10 cellular contexts compared by ENCODE assay signal in genomic region chr10:54130394-54130793, GRCh38.
"Had no signal": no experiment of that assay in that cellular context is flagged by ENCODE, and none has a peak within 500 bp of the region (broad histone marks: within the 10 kb centered on the region; RNA-seq: fewer than 3 reads in every experiment).

No MANE protein-coding gene starts in this region.

- H3K27ac Mint-ChIP-seq: HFFc6, IgD-negative memory B cell had no signal

- H3K27me3 Mint-ChIP-seq: IgD-negative memory B cell had no signal

- H3K27ac ChIP-seq: HL-60, KMS-11 had no signal

- H3K4me3 Mint-ChIP-seq: HFFc6, IgD-negative memory B cell had no signal

- DNase-seq: GOT3, H7, HFFc6, Karpas-422, KBM-7 had no signal

- H3K9ac ChIP-seq: KMS-11 had no signal

- H3K4me2 ChIP-seq: KMS-11 had no signal

- FAIRE-seq: HepG2 had no signal

- ATAC-seq: HCT116, HepG2 had no signal

- H3K4me1 Mint-ChIP-seq: IgD-negative memory B cell had no signal
